Comparison of ENCODE assay signal across 8 cellular contexts in genomic region chr9:97632992-97633858, GRCh38. TPM values are rescaled to one million over a fixed set of nuclear protein-coding genes. Genes with fewer than 3 reads are reported as not detected.
DNase-seq lines count a peak whose midpoint lies in the region; TF ChIP-seq lines count a peak whose summit lies in the region.

TSS of gene NCBP1 (plus strand) at chr9:97633821. CDS start at chr9:97633882, 61 bp downstream.
TSS of gene TSTD2 (minus strand) at chr9:97633368. CDS start at chr9:97627562, 5,806 bp downstream.

- peaks cover 2% of the 10 kb centered on the region for H3K27me3 Mint-ChIP-seq in HFFc6 (ENCODE audit: insufficient read depth)
- H3K27me3 Mint-ChIP-seq in activated naive CD4-positive, alpha-beta T cell treated with anti-CD3 and anti-CD28 coated beads, Interleukin-2, amount 10 ng/mL, durations not matched to agents 7 days and 5 days, result no peaks in the 10 kb centered on the region

- no peaks in the 10 kb centered on the region for H3K9me3 ChIP-seq in SK-N-MC (ENCODE audit: low read depth, low read length)
- no peaks in the 10 kb centered on the region for H3K9me3 ChIP-seq in suprapubic skin

- DNase-seq in GM04503 (ENCODE audit: low read depth) (peak; percentile 87), HFFc6 (peak; percentile 96), NB4 (ENCODE audit: low read depth) (peak; percentile 98), SK-N-MC (ENCODE audit: low read depth, low spot score) (peak; percentile 84), germinal center (ENCODE audit: low spot score) (peak; percentile 94), nucleus accumbens (lab: John Stamatoyannopoulos, UW) (peak; percentile 82 to 100 (median 96)), suprapubic skin (ENCODE audit: low spot score in 2 of 2) (peak; percentile 98)
- DNase-seq in activated naive CD4-positive, alpha-beta T cell treated with anti-CD3 and anti-CD28 coated beads, Interleukin-2, amount 10 ng/mL, durations not matched to agents 7 days and 5 days, result peak; percentile 96

- no peaks in the 10 kb centered on the region for H3K27me3 ChIP-seq in suprapubic skin

- CTCF ChIA-PET in activated naive CD4-positive, alpha-beta T cell treated with anti-CD3 and anti-CD28 coated beads, Interleukin-2, amount 10 ng/mL, durations not matched to agents 7 days and 5 days (lab: Charles Lee), result interaction anchor here (0.6 to 1.8 kb wide), 5 partner anchors 10 to 237 kb away, joined by 3 to 6 read pairs (median 4); partner anchors contain the start of gene XPA

- WGBS in suprapubic skin, result 0% methylated on average over 45 of the region's 83 CpGs

- no peak for TF ChIP-seq EP300 in suprapubic skin (IDR thresholded peaks at IDR 0.05)

- H3K4me1 ChIP-seq in suprapubic skin, result peaks cover 46% of the 10 kb centered on the region

- H3K27ac Mint-ChIP-seq in HFFc6, result peak within 1 kb of the TSS; percentile 100
- peak within 1 kb of the TSS; percentile 97 for H3K27ac Mint-ChIP-seq in activated naive CD4-positive, alpha-beta T cell treated with anti-CD3 and anti-CD28 coated beads, Interleukin-2, amount 10 ng/mL, durations not matched to agents 7 days and 5 days

- H3K36me3 ChIP-seq in SK-N-MC (ENCODE audit: insufficient read depth, low read length) (no peaks in the 10 kb centered on the region), suprapubic skin (no peaks in the 10 kb centered on the region)

- TF ChIP-seq POLR2A in NB4 (IDR thresholded peaks at IDR 0.05; ENCODE audit: extremely low read depth, insufficient read length) (peak; percentile 89), suprapubic skin (IDR thresholded peaks at IDR 0.05) (peak; percentile 65 to 71)

- peaks cover 44% of the 10 kb centered on the region for H3K4me1 Mint-ChIP-seq in HFFc6 (ENCODE audit: low read depth)
- H3K4me1 Mint-ChIP-seq in activated naive CD4-positive, alpha-beta T cell treated with anti-CD3 and anti-CD28 coated beads, Interleukin-2, amount 10 ng/mL, durations not matched to agents 7 days and 5 days, result peaks cover 47% of the 10 kb centered on the region

- TF ChIP-seq CTCF in HFFc6 (IDR thresholded peaks at IDR 0.05) (no peak; the same call in 1 of the 2 replicates), NB4 (IDR thresholded peaks at IDR 0.05; ENCODE audit: low read depth, low read length) (no peak), suprapubic skin (IDR thresholded peaks at IDR 0.05) (no peak)

- no peaks in the 10 kb centered on the region for H3K9me3 Mint-ChIP-seq in HFFc6
- H3K9me3 Mint-ChIP-seq in activated naive CD4-positive, alpha-beta T cell treated with anti-CD3 and anti-CD28 coated beads, Interleukin-2, amount 10 ng/mL, durations not matched to agents 7 days and 5 days, result no peaks in the 10 kb centered on the region

- H3K4me3 Mint-ChIP-seq in HFFc6, result peak within 1 kb of the TSS; percentile 96
- H3K4me3 Mint-ChIP-seq in activated naive CD4-positive, alpha-beta T cell treated with anti-CD3 and anti-CD28 coated beads, Interleukin-2, amount 10 ng/mL, durations not matched to agents 7 days and 5 days, result peak within 1 kb of the TSS; percentile 85

- peaks cover 11% of the 10 kb centered on the region for H3K36me3 Mint-ChIP-seq in HFFc6 (ENCODE audit: low read depth)
- H3K36me3 Mint-ChIP-seq in activated naive CD4-positive, alpha-beta T cell treated with anti-CD3 and anti-CD28 coated beads, Interleukin-2, amount 10 ng/mL, durations not matched to agents 7 days and 5 days, result peaks cover 14% of the 10 kb centered on the region

- H3K27ac ChIP-seq in SK-N-MC, result peak within 1 kb of the TSS; percentile 100
- H3K27ac ChIP-seq in suprapubic skin, result peak within 1 kb of the TSS; percentile 99

- H3K9ac ChIP-seq in SK-N-MC (ENCODE audit: insufficient read length), result peak within 1 kb of the TSS; percentile 97

- H3K4me3 ChIP-seq in NB4 (ENCODE audit: low read depth, low read length) (peak within 1 kb of the TSS; percentile 78), SK-N-MC (peak within 1 kb of the TSS; percentile 100), suprapubic skin (peak within 1 kb of the TSS; percentile 88)

RNA-seq across cellular contexts. Expression of gene NCBP1, which starts in this region (rescaled TPM):
- total RNA-seq in HFFc6 (2021; fragmentation: NEBNext Ultra II Directional; extraction: Animal tissue kit (Norgen Biotek cat#: 25700)), result 10 to 100 TPM; 36.5 to 46.3 (median 41.2) TPM
- total RNA-seq in suprapubic skin, result 10 to 100 TPM; 13.6 to 43.9 (median 16.3) TPM

RNA-seq across cellular contexts. Expression of gene TSTD2, which starts in this region (rescaled TPM):
- total RNA-seq in HFFc6 (2021; fragmentation: NEBNext Ultra II Directional; extraction: Animal tissue kit (Norgen Biotek cat#: 25700)), result 10 to 100 TPM in 1 of 6 experiments, 1 to 10 TPM in 5; 7.0 to 10.7 (median 8.6) TPM
- 10 to 100 TPM in 3 of 4 donors, 1 to 10 TPM in 1; 9.6 to 17.2 (median 12.7) TPM for total RNA-seq in suprapubic skin

Comparison
In these comparisons a context has a peak if more than half of its experiments do, and no peak if none do; other contexts are left out.
1. Peak in every context shown above with its lines: DNase-seq, H3K4me3 ChIP-seq and H3K27ac ChIP-seq.